In genomic region chr19:55256562-55257460, GRCh38 we compare ENCODE assay signal across 8 cellular contexts. TPM values are rescaled to one million over a fixed set of nuclear protein-coding genes. Genes with fewer than 3 reads are reported as not detected.
A peak's percentile ranks its signal among the peaks of the same experiment; 100 is the strongest.
DNase-seq lines count a peak whose midpoint lies in the region; ATAC-seq and TF ChIP-seq lines count a peak whose summit lies in the region.

No MANE protein-coding gene starts in this region.

- peaks cover 26% of the 10 kb centered on the region for H3K4me1 ChIP-seq in ES-I3 (ENCODE audit: insufficient read depth, low read length)

- ATAC-seq in GM21529 (IDR thresholded peaks at IDR 0.05; ENCODE audit: unreplicated experiment) (no peak), HG03457 (IDR thresholded peaks at IDR 0.05; ENCODE audit: unreplicated experiment) (no peak)

- H3K4me3 ChIP-seq in epithelial cell of proximal tubule (ENCODE audit: low read depth, low read length), result peak overlapping the region; percentile 87

- no peaks in the 10 kb centered on the region for H3K36me3 Mint-ChIP-seq in progenitor cell of endocrine pancreas (ENCODE audit: insufficient read depth)

- H3K9ac ChIP-seq in ES-I3 (ENCODE audit: low read depth, low read length), result peak overlapping the region; percentile 89; the same call in 1 of the 2 replicates

- H3K9me3 ChIP-seq in ES-I3 (ENCODE audit: control insufficient read depth, insufficient read depth, low read length), result no peaks in the 10 kb centered on the region

- no peak for TF ChIP-seq CTCF in epithelial cell of proximal tubule (conservative IDR thresholded peaks at IDR 0.05; ENCODE audit: low read depth, low read length)
- TF ChIP-seq CTCF in progenitor cell of endocrine pancreas (IDR thresholded peaks at IDR 0.05; ENCODE audit: unreplicated experiment), result no peak

- no peaks in the 10 kb centered on the region for H3K9me3 Mint-ChIP-seq in progenitor cell of endocrine pancreas (ENCODE audit: low read depth)

- peak overlapping the region; percentile 93 for H3K27ac Mint-ChIP-seq in progenitor cell of endocrine pancreas

- H3K4me1 Mint-ChIP-seq in progenitor cell of endocrine pancreas (ENCODE audit: low read depth), result peaks cover 23% of the 10 kb centered on the region

- no peaks in the 10 kb centered on the region for H3K36me3 ChIP-seq in ES-I3 (ENCODE audit: insufficient read depth, low read length)

- H3K4me3 Mint-ChIP-seq in progenitor cell of endocrine pancreas (ENCODE audit: low read depth), result peak overlapping the region; percentile 97

- peak; percentile 45 for DNase-seq in RPMI8226
- no peak for DNase-seq in epithelial cell of proximal tubule (ENCODE audit: low read depth)
- DNase-seq in progenitor cell of endocrine pancreas (ENCODE audit: low spot score, unreplicated experiment), result no peak
- no peak for DNase-seq in T-helper 9 cell
- DNase-seq in NCI-H446 treated with DMSO at 0.1 percent for 48 hours (lab: John Stamatoyannopoulos, UW), result no peak

- H3K27me3 Mint-ChIP-seq in progenitor cell of endocrine pancreas, result no peaks in the 10 kb centered on the region

RNA-seq across cellular contexts. Expression of gene PPP6R1, which starts 2.0 kb away (rescaled TPM):
- total RNA-seq in epithelial cell of proximal tubule (43.8 and 62.5 TPM in 2 replicates), progenitor cell of endocrine pancreas (70.9 and 72.3 TPM in 2 replicates)

RNA-seq across cellular contexts. Expression of gene HSPBP1, which starts 23.1 kb away (rescaled TPM):
- 67.3 and 73.9 TPM in 2 replicates for total RNA-seq in epithelial cell of proximal tubule
- 46.1 and 46.9 TPM in 2 replicates for total RNA-seq in progenitor cell of endocrine pancreas

RNA-seq across cellular contexts. Expression of gene BRSK1, which starts 27.0 kb away (rescaled TPM):
- total RNA-seq in epithelial cell of proximal tubule (2.0 and 16.1 TPM in 2 replicates), progenitor cell of endocrine pancreas (67.6 and 68.7 TPM in 2 replicates)

RNA-seq across cellular contexts. Expression of gene TMEM86B, which starts 28.2 kb away (rescaled TPM):
- total RNA-seq in epithelial cell of proximal tubule (2.1 and 2.6 TPM in 2 replicates), progenitor cell of endocrine pancreas (10.0 and 12.0 TPM in 2 replicates)

RNA-seq across cellular contexts. Expression of gene PTPRH, which starts 47.5 kb away (rescaled TPM):
- total RNA-seq in epithelial cell of proximal tubule (1.1 and 2.8 TPM in 2 replicates), progenitor cell of endocrine pancreas (0.43 and 1.6 TPM in 2 replicates)
